In genomic region chr14:73136387-73137221, GRCh38 we compare ENCODE assay signal across 8 cellular contexts. TPM values are rescaled to one million over a fixed set of nuclear protein-coding genes. Genes with fewer than 3 reads are reported as not detected.
DNase-seq lines count a peak whose midpoint lies in the region; ATAC-seq, FAIRE-seq and TF ChIP-seq lines count a peak whose summit lies in the region.

Gene PSEN1, plus strand, starts transcription at chr14:73136507. Its CDS starts 11,513 bp downstream, at chr14:73148020.

- CTCF ChIA-PET in T-cell (lab: Charles Lee): interaction anchor here in 1 of 2 donors (0.6 to 0.7 kb wide), 2 partner anchors 12 to 964 kb away, joined by 3 read pairs; no protein-coding TSS in a partner anchor

- no peak within 1 kb of the TSS for H3K23ac ChIP-seq in trophoblast cell (ENCODE audit: low read length)

- H3K9ac ChIP-seq in trophoblast cell (ENCODE audit: low read length): peak within 1 kb of the TSS; percentile 3

- TF ChIP-seq EP300 in tibial nerve (IDR thresholded peaks at IDR 0.05): peak; percentile 82 to 97

- H4K12ac ChIP-seq in trophoblast cell (ENCODE audit: low read depth, low read length): peak within 1 kb of the TSS; percentile 73

- peaks cover 10% of the 10 kb centered on the region for H3K79me1 ChIP-seq in trophoblast cell (ENCODE audit: low read length)

- peak within 1 kb of the TSS; percentile 92 to 98 (median 96) for H3K4me3 Mint-ChIP-seq in T-cell

- WGBS in adipose tissue, 3 donors: 0% methylated on average over 68 to 71 of the region's 71 CpGs
- WGBS in trophoblast cell (ENCODE audit: extremely low coverage, insufficient coverage, insufficient read length): no CpG with 5 or more reads among the region's 71 CpGs
- 0% methylated on average over 42 to 62 of the region's 71 CpGs for WGBS in tibial nerve, 2 donors

- peak within 1 kb of the TSS; percentile 90 for H2AFZ ChIP-seq in trophoblast cell (ENCODE audit: insufficient read depth, low read length, poor library complexity)

- ATAC-seq in HG02798 (IDR thresholded peaks at IDR 0.05; ENCODE audit: poor library complexity, unreplicated experiment): peak; percentile 96
- peak; percentile 91 to 97 (median 96) for ATAC-seq in T-cell (replicated peaks in 1 of 4)

- peak; percentile 93 for FAIRE-seq in GM12891 (lab: Jason Lieb, UNC)

- no peak within 1 kb of the TSS for H2AK5ac ChIP-seq in trophoblast cell (ENCODE audit: low read length)

- H3K4ac ChIP-seq in trophoblast cell (ENCODE audit: low read depth, low read length): peak within 1 kb of the TSS; percentile 86

- H3K18ac ChIP-seq in trophoblast cell (ENCODE audit: low read length): peak within 1 kb of the TSS; percentile 70

- H3K79me2 ChIP-seq in trophoblast cell (ENCODE audit: control insufficient read depth, insufficient read depth, low read length, poor library complexity): peaks cover 11% of the 10 kb centered on the region

- H3K27me3 Mint-ChIP-seq in T-cell: no peaks in the 10 kb centered on the region

- TF ChIP-seq CTCF in cardiac muscle cell (IDR thresholded peaks at IDR 0.05; ENCODE audit: low read depth, low read length) (no peak), tibial nerve (IDR thresholded peaks at IDR 0.05) (no peak)

- peak within 1 kb of the TSS; percentile 22 for H2BK5ac ChIP-seq in trophoblast cell (ENCODE audit: low read depth, low read length, poor library complexity)

- H2BK120ac ChIP-seq in trophoblast cell (ENCODE audit: insufficient read depth, low read length, poor library complexity): no peak within 1 kb of the TSS

- peak within 1 kb of the TSS; percentile 88 for H3K4me2 ChIP-seq in trophoblast cell (ENCODE audit: low read length)

- H3K9me3 ChIP-seq in cardiac muscle cell (ENCODE audit: low read depth) (no peaks in the 10 kb centered on the region), trophoblast cell (ENCODE audit: insufficient read depth, low read depth, low read length) (peaks cover 2% of the 10 kb centered on the region), tibial nerve (peaks cover 0 to 5% (median 0%) of the 10 kb centered on the region in 4 donors)

- peak within 1 kb of the TSS; percentile 46 for H3K14ac ChIP-seq in trophoblast cell (ENCODE audit: low read length)

- H3K27ac Mint-ChIP-seq in T-cell: peak within 1 kb of the TSS; percentile 95 to 97

- POLR2A ChIA-PET in T-cell (lab: Charles Lee): interaction anchor here (0.5 to 1.6 kb wide), 12 partner anchors 12 to 1926 kb away, joined by 3 to 15 read pairs (median 4); partner anchors contain the start of genes RBM25 (in 1 of the 2), ZFYVE1 (in 1 of the 2) and ZNF410 (in 1 of the 2)

- peak; percentile 94 for DNase-seq in GM12891 (ENCODE audit: insufficient read length, low spot score)
- peak; percentile 88 for DNase-seq in NCI-H146 (lab: John Stamatoyannopoulos, UW)
- DNase-seq in T-cell: peak; percentile 94 to 100 (median 99)
- peak; percentile 94 to 98 for DNase-seq in cardiac muscle cell (ENCODE audit: low read depth in 1 of 2, low spot score in 1 of 2)
- peak; percentile 85 to 96 for DNase-seq in trophoblast cell
- DNase-seq in tibial nerve (ENCODE audit: low spot score in 2 of 2): peak; percentile 94 to 99

- H3K4me1 ChIP-seq in cardiac muscle cell (ENCODE audit: low read depth): peaks cover 6% of the 10 kb centered on the region
- peaks cover 5 to 11% of the 10 kb centered on the region in 2 experiments for H3K4me1 ChIP-seq in trophoblast cell (ENCODE audit: control insufficient read depth in 1 of 2, insufficient read depth in 2 of 2, low read length in 2 of 2)
- peaks cover 0 to 32% (median 9%) of the 10 kb centered on the region in 4 donors for H3K4me1 ChIP-seq in tibial nerve

- H3K27me3 ChIP-seq in cardiac muscle cell (no peaks in the 10 kb centered on the region), trophoblast cell (ENCODE audit: insufficient read depth, low read length) (no peaks in the 10 kb centered on the region), tibial nerve (no peaks in the 10 kb centered on the region)

- H4K91ac ChIP-seq in trophoblast cell (ENCODE audit: low read depth, low read length): peak within 1 kb of the TSS; percentile 69

- H3K9me3 Mint-ChIP-seq in T-cell: peaks cover 7 to 14% (median 13%) of the 10 kb centered on the region in 3 donors

- H4K8ac ChIP-seq in trophoblast cell (ENCODE audit: low read depth, low read length): peak within 1 kb of the TSS; percentile 86

- H3K4me3 ChIP-seq in cardiac muscle cell (peak within 1 kb of the TSS; percentile 73), trophoblast cell (ENCODE audit: low read depth, low read length) (peak within 1 kb of the TSS; percentile 92), tibial nerve (peak within 1 kb of the TSS; percentile 76 to 98 (median 84))

- no peak within 1 kb of the TSS for H2BK12ac ChIP-seq in trophoblast cell (ENCODE audit: low read length)

- peaks cover 27 to 32% (median 29%) of the 10 kb centered on the region in 3 donors for H3K4me1 Mint-ChIP-seq in T-cell

- H3K36me3 ChIP-seq in cardiac muscle cell: no peaks in the 10 kb centered on the region
- no peaks in the 10 kb centered on the region for H3K36me3 ChIP-seq in trophoblast cell (ENCODE audit: control insufficient read depth in 1 of 2, insufficient read depth in 2 of 2, low read length in 2 of 2)
- no peaks in the 10 kb centered on the region for H3K36me3 ChIP-seq in tibial nerve

- H3K27ac ChIP-seq in adipose tissue (ENCODE audit: low read depth, low read length) (peak within 1 kb of the TSS; percentile 95), cardiac muscle cell (peak within 1 kb of the TSS; percentile 93), trophoblast cell (ENCODE audit: low read depth, low read length) (peak within 1 kb of the TSS; percentile 77), tibial nerve (peak within 1 kb of the TSS; percentile 85 to 99 (median 97))

- TF ChIP-seq POLR2A in GM12891 (IDR thresholded peaks at IDR 0.05; ENCODE audit: low read depth, low read length): peak; percentile 76
- peak; percentile 88 to 92 for TF ChIP-seq POLR2A in tibial nerve (IDR thresholded peaks at IDR 0.05)

- H3K36me3 Mint-ChIP-seq in T-cell: peaks cover 11% of the 10 kb centered on the region

TF ChIP-seq in GM12891, 5 proteins besides CTCF, POLR2A, EP300 and RAD21:
- TF ChIP-seq PAX5 (IDR thresholded peaks at IDR 0.05; ENCODE audit: insufficient read depth, low read length, severe bottlenecking) (no peak), POLR2AphosphoS5 (IDR thresholded peaks at IDR 0.05; ENCODE audit: low read depth, low read length) (peak; percentile 75), SPI1 (IDR thresholded peaks at IDR 0.05; ENCODE audit: low read depth, low read length) (peak; percentile 80), TAF1 (IDR thresholded peaks at IDR 0.05; ENCODE audit: low read depth, low read length) (peak; percentile 62), POU2F2 (IDR thresholded peaks at IDR 0.05; ENCODE audit: low read depth, low read length) (0 out of 2 replicates have a peak, but pooled peaks have one; percentile 11)

RNA-seq across cellular contexts. Expression of gene PSEN1, which starts in this region (rescaled TPM):
- polyA plus RNA-seq in GM12891 (2012; ENCODE audit: low read depth, missing spikeins): 15.4 TPM
- total RNA-seq in T-cell (10 to 100 TPM; 31.7 to 49.2 (median 37.9) TPM), cardiac muscle cell (31.7 and 36.3 TPM in 2 replicates), tibial nerve (10 to 100 TPM; 39.6 to 77.6 (median 47.4) TPM)
- polyA plus RNA-seq in adipose tissue (10 to 100 TPM; 10.2 to 21.1 (median 14.2) TPM), cardiac muscle cell (48.8 and 49.7 TPM in 2 replicates)
- polyA plus RNA-seq in trophoblast cell (2013): 49.1 and 51.7 TPM in 2 replicates

Comparison
In these comparisons a context has a peak if more than half of its experiments do, and no peak if none do; other contexts are left out.
1. Peak in every context shown above with its lines: DNase-seq, ATAC-seq, H3K4me3 ChIP-seq and H3K27ac ChIP-seq.